Comparison of ENCODE assay signal across 13 cellular contexts in the genomic region with DNA sequence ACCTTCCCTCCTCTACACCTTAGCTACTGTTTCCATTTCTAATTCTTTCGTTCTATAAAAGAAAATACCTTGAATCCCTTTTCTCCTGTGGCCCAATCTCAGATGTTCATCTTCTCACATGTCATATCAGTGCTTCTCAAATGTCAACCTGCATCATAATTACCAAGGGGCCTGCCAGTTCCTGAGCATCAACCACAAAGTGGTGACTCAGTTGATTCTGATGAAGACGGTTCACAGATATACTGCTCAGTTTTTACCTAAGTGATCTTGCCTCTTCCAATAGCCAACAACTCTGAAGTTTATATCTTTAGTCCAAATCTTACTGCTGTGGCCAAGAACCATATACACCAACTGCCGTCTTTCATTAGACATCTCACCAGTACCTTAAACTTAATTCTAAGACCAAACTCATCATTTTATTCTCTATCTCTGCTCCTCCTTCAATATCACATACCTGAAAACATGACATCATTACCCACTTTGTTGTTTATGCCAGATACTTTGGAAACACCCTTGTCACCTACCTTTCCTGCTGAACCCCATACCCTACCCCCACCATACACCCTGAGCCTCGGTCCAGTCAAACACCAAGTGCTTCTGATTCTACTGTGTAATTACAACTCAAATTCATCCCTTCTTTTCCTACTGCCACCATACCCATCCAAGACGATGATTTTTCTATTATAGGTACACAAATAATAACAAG.
DNase-seq lines count a peak whose midpoint lies in the region; ATAC-seq and TF ChIP-seq lines count a peak whose summit lies in the region.
"Had no signal": no experiment of that assay in that cellular context is flagged by ENCODE, and none has a peak within 500 bp of the region (broad histone marks: within the 10 kb centered on the region; RNA-seq: fewer than 3 reads in every experiment).

No MANE protein-coding gene starts in this region.

- H3K27ac Mint-ChIP-seq in natural killer cell treated with Interleukin-12 subunit alpha and Interleukin-12 subunit beta and Interleukin-15 and Interleukin-18, amount 100 ng/mL, for 72 hours, result peak overlapping the region; percentile 8 to 26
- H3K27ac Mint-ChIP-seq in natural killer cell (peak overlapping the region in 1 of 2 donors; percentile 3), T-helper 17 cell (peak overlapping the region; percentile 32)
- peak overlapping the region; percentile 96 for H3K27ac Mint-ChIP-seq in stimulated activated naive B cell treated with anti-CD40 and anti-IgM and Interleukin-4, amounts not matched to agents 10 μg/mL and 1 μg/mL and 100 μg/mL, for 72 hours
- H3K27ac Mint-ChIP-seq: activated B cell treated with CpG ODN at 0.5 μM for 24 hours had no signal

- no peak for DNase-seq in natural killer cell treated with Interleukin-12 subunit alpha and Interleukin-12 subunit beta and Interleukin-15 and Interleukin-18, amount 100 ng/mL, for 72 hours (ENCODE audit: low spot score)
- DNase-seq in natural killer cell, result no peak
- no peak for DNase-seq in T-helper 17 cell
- peak; percentile 14 for DNase-seq in astrocyte of the spinal cord (ENCODE audit: low read depth, low spot score)
- DNase-seq in stimulated activated naive B cell treated with anti-CD40 and anti-IgM and Interleukin-4, amounts not matched to agents 10 μg/mL and 1 μg/mL and 100 μg/mL, for 72 hours, result peak; percentile 32
- DNase-seq in germinal center (ENCODE audit: low spot score), result no peak
- DNase-seq in testis, result no peak
- DNase-seq: activated B cell treated with CpG ODN at 0.5 μM for 24 hours, H7 had no signal

- no peaks in the 10 kb centered on the region for H3K9me3 Mint-ChIP-seq in natural killer cell treated with Interleukin-12 subunit alpha and Interleukin-12 subunit beta and Interleukin-15 and Interleukin-18, amount 100 ng/mL, for 72 hours
- no peaks in the 10 kb centered on the region for H3K9me3 Mint-ChIP-seq in natural killer cell
- peaks cover 12 to 14% of the 10 kb centered on the region in 2 donors for H3K9me3 Mint-ChIP-seq in stimulated activated naive B cell treated with anti-CD40 and anti-IgM and Interleukin-4, amounts not matched to agents 10 μg/mL and 1 μg/mL and 100 μg/mL, for 72 hours

- WGBS in testis, 2 donors, result 96% methylated on average over 5 of the region's 5 CpGs

- H3K4me3 Mint-ChIP-seq in natural killer cell treated with Interleukin-12 subunit alpha and Interleukin-12 subunit beta and Interleukin-15 and Interleukin-18, amount 100 ng/mL, for 72 hours, result peak overlapping the region; percentile 12
- H3K4me3 Mint-ChIP-seq in natural killer cell (no peak overlapping the region), T-helper 17 cell (no peak overlapping the region)
- H3K4me3 Mint-ChIP-seq in stimulated activated naive B cell treated with anti-CD40 and anti-IgM and Interleukin-4, amounts not matched to agents 10 μg/mL and 1 μg/mL and 100 μg/mL, for 72 hours, result peak overlapping the region; percentile 67 to 72
- H3K4me3 Mint-ChIP-seq: activated B cell treated with CpG ODN at 0.5 μM for 24 hours had no signal

- no peaks in the 10 kb centered on the region for H3K27me3 ChIP-seq in testis
- H3K27me3 ChIP-seq: ascending aorta, suprapubic skin had no signal

- peak in 1 of 2 donors; percentile 67 for ATAC-seq in natural killer cell treated with Interleukin-12 subunit alpha and Interleukin-12 subunit beta and Interleukin-15 and Interleukin-18, amount 100 ng/mL, for 72 hours
- ATAC-seq in natural killer cell (no peak), T-helper 17 cell (no peak), GM18870 (IDR thresholded peaks at IDR 0.05; ENCODE audit: unreplicated experiment) (no peak)
- ATAC-seq in stimulated activated naive B cell treated with anti-CD40 and anti-IgM and Interleukin-4, amounts not matched to agents 10 μg/mL and 1 μg/mL and 100 μg/mL, for 72 hours (replicated peaks), result peak; percentile 80 to 84

- H3K4me3 ChIP-seq in astrocyte of the spinal cord (ENCODE audit: low read depth, low read length), result no peak overlapping the region
- no peak overlapping the region for H3K4me3 ChIP-seq in testis
- H3K4me3 ChIP-seq: ascending aorta, suprapubic skin had no signal

- TF ChIP-seq POLR2A in testis (IDR thresholded peaks at IDR 0.05), result no peak

- no peaks in the 10 kb centered on the region for H3K9me3 ChIP-seq in T-helper 17 cell (ENCODE audit: control insufficient read depth, low read length, poor library complexity, severe bottlenecking)
- no peaks in the 10 kb centered on the region for H3K9me3 ChIP-seq in testis
- H3K9me3 ChIP-seq: suprapubic skin had no signal

- intact Hi-C loops in natural killer cell (cut with micrococcal nuclease) (no loop called here), testis (cut with DNase I; ENCODE audit: low total_unique reads) (no loop called here)

- no peaks in the 10 kb centered on the region for H3K27me3 Mint-ChIP-seq in natural killer cell treated with Interleukin-12 subunit alpha and Interleukin-12 subunit beta and Interleukin-15 and Interleukin-18, amount 100 ng/mL, for 72 hours
- H3K27me3 Mint-ChIP-seq in natural killer cell (ENCODE audit: low read depth in 2 of 2), result no peaks in the 10 kb centered on the region
- no peaks in the 10 kb centered on the region for H3K27me3 Mint-ChIP-seq in T-helper 17 cell
- no peaks in the 10 kb centered on the region for H3K27me3 Mint-ChIP-seq in stimulated activated naive B cell treated with anti-CD40 and anti-IgM and Interleukin-4, amounts not matched to agents 10 μg/mL and 1 μg/mL and 100 μg/mL, for 72 hours
- H3K27me3 Mint-ChIP-seq: activated B cell treated with CpG ODN at 0.5 μM for 24 hours had no signal

- no peaks in the 10 kb centered on the region for H3K36me3 ChIP-seq in testis (ENCODE audit: low read depth, missing control alignments)
- H3K36me3 ChIP-seq: ascending aorta had no signal

- in situ Hi-C loops in astrocyte of the spinal cord (cut with HindIII; ENCODE audit: low sequenced_read_pairs), result no loop called here

- H3K27ac ChIP-seq in testis, result no peak overlapping the region
- H3K27ac ChIP-seq: ascending aorta, SK-N-MC, suprapubic skin had no signal

- TF ChIP-seq CTCF in natural killer cell (IDR thresholded peaks at IDR 0.05) (no peak), astrocyte of the spinal cord (IDR thresholded peaks at IDR 0.05; ENCODE audit: low read depth, low read length) (no peak), testis (IDR thresholded peaks at IDR 0.05) (no peak)

- peaks cover 26 to 28% of the 10 kb centered on the region in 2 donors for H3K4me1 Mint-ChIP-seq in natural killer cell treated with Interleukin-12 subunit alpha and Interleukin-12 subunit beta and Interleukin-15 and Interleukin-18, amount 100 ng/mL, for 72 hours (ENCODE audit: low read depth in 2 of 2)
- H3K4me1 Mint-ChIP-seq in natural killer cell (peaks cover 37 to 38% of the 10 kb centered on the region in 2 donors), T-helper 17 cell (peaks cover 5% of the 10 kb centered on the region)
- H3K4me1 Mint-ChIP-seq in stimulated activated naive B cell treated with anti-CD40 and anti-IgM and Interleukin-4, amounts not matched to agents 10 μg/mL and 1 μg/mL and 100 μg/mL, for 72 hours, result peaks cover 40 to 75% of the 10 kb centered on the region in 2 donors

- peaks cover 5% of the 10 kb centered on the region for H3K36me3 Mint-ChIP-seq in natural killer cell treated with Interleukin-12 subunit alpha and Interleukin-12 subunit beta and Interleukin-15 and Interleukin-18, amount 100 ng/mL, for 72 hours
- H3K36me3 Mint-ChIP-seq in natural killer cell (no peaks in the 10 kb centered on the region), T-helper 17 cell (ENCODE audit: low read depth) (peaks cover 7% of the 10 kb centered on the region)
- peaks cover 34 to 41% of the 10 kb centered on the region in 2 donors for H3K36me3 Mint-ChIP-seq in stimulated activated naive B cell treated with anti-CD40 and anti-IgM and Interleukin-4, amounts not matched to agents 10 μg/mL and 1 μg/mL and 100 μg/mL, for 72 hours

- H3K4me1 ChIP-seq in testis, result no peaks in the 10 kb centered on the region
- H3K4me1 ChIP-seq: suprapubic skin had no signal

Comparison
In these comparisons a context has a peak if more than half of its experiments do, and no peak if none do; other contexts are left out.
1. H3K4me3 Mint-ChIP-seq: peak in natural killer cell treated with Interleukin-12 subunit alpha and Interleukin-12 subunit beta and Interleukin-15 and Interleukin-18, amount 100 ng/mL, for 72 hours (single experiment) and stimulated activated naive B cell treated with anti-CD40 and anti-IgM and Interleukin-4, amounts not matched to agents 10 μg/mL and 1 μg/mL and 100 μg/mL, for 72 hours (2 of 2); none in natural killer cell (single experiment) and T-helper 17 cell (single experiment).
2. ATAC-seq: peak in stimulated activated naive B cell treated with anti-CD40 and anti-IgM and Interleukin-4, amounts not matched to agents 10 μg/mL and 1 μg/mL and 100 μg/mL, for 72 hours (2 of 2); none in natural killer cell (0 of 3), T-helper 17 cell (single experiment) and GM18870 (single experiment).
3. DNase-seq: peak in astrocyte of the spinal cord (single experiment) and stimulated activated naive B cell treated with anti-CD40 and anti-IgM and Interleukin-4, amounts not matched to agents 10 μg/mL and 1 μg/mL and 100 μg/mL, for 72 hours (single experiment); none in natural killer cell treated with Interleukin-12 subunit alpha and Interleukin-12 subunit beta and Interleukin-15 and Interleukin-18, amount 100 ng/mL, for 72 hours (single experiment), natural killer cell (single experiment), T-helper 17 cell (0 of 3), germinal center (single experiment) and testis (single experiment).